In the genomic region with DNA sequence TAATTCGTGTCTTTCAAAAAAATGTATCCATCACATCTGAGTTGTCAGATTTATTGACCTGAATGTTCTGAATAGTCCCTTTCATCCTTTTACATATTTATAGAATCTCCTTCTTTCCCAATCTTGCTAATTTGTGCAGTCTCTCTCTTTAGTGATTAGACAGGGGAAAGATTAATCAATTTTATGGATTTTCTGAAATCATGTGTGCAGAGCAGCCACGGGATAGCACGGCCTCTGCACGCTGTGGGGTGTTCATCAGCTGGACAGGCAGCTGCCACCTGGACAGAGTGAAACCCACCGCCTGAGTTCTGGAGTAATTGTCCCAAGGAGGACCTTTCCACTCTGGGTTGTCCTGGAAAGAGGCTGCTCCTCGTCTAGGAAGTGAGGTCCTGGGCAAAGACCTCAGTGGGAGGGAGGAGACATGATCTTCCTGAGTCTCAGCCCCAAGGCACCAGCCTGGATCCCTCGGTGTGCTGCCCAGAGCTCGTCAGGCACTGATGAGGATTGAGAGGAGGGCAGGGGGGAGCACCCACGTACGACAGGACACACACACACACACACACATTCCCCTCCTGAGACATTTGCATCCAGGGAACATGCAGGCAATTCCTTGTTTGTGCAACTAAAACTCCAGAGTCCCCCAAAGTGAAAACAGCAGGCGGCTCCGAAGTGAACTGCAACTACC, we compare ENCODE assay signal across 1 cellular context.
TF ChIP-seq lines count a peak whose summit lies in the region.

No MANE protein-coding gene starts in this region.

TF ChIP-seq in HepG2, 621 proteins besides CTCF, POLR2A, EP300 and RAD21 (continued from another document):
- TF ChIP-seq, protein P1, sequence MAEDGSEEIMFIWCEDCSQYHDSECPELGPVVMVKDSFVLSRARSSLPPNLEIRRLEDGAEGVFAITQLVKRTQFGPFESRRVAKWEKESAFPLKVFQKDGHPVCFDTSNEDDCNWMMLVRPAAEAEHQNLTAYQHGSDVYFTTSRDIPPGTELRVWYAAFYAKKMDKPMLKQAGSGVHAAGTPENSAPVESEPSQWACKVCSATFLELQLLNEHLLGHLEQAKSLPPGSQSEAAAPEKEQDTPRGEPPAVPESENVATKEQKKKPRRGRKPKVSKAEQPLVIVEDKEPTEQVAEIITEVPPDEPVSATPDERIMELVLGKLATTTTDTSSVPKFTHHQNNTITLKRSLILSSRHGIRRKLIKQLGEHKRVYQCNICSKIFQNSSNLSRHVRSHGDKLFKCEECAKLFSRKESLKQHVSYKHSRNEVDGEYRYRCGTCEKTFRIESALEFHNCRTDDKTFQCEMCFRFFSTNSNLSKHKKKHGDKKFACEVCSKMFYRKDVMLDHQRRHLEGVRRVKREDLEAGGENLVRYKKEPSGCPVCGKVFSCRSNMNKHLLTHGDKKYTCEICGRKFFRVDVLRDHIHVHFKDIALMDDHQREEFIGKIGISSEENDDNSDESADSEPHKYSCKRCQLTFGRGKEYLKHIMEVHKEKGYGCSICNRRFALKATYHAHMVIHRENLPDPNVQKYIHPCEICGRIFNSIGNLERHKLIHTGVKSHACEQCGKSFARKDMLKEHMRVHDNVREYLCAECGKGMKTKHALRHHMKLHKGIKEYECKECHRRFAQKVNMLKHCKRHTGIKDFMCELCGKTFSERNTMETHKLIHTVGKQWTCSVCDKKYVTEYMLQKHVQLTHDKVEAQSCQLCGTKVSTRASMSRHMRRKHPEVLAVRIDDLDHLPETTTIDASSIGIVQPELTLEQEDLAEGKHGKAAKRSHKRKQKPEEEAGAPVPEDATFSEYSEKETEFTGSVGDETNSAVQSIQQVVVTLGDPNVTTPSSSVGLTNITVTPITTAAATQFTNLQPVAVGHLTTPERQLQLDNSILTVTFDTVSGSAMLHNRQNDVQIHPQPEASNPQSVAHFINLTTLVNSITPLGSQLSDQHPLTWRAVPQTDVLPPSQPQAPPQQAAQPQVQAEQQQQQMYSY (CRISPR knock-in tag; IDR thresholded peaks at IDR 0.05): no peak
- TF ChIP-seq KDM5A (IDR thresholded peaks at IDR 0.05; ENCODE audit: borderline replicate concordance, low read length) (no peak), GATA4 (IDR thresholded peaks at IDR 0.05; ENCODE audit: borderline replicate concordance, low read depth) (0 out of 2 replicates have a peak, but pooled peaks have one; percentile 1), MXI1 (IDR thresholded peaks at IDR 0.05; ENCODE audit: borderline replicate concordance, low read depth, low read length) (no peak), BCL6 (CRISPR knock-in tag; IDR thresholded peaks at IDR 0.05) (peak; percentile 48), RCOR2 (CRISPR knock-in tag; IDR thresholded peaks at IDR 0.05) (peak; percentile 25; the same call in 1 of the 2 replicates), ZBTB8A (CRISPR knock-in tag; IDR thresholded peaks at IDR 0.05; ENCODE audit: borderline replicate concordance, low read depth) (no peak), RBM39 (IDR thresholded peaks at IDR 0.05; ENCODE audit: low read depth, low read length, poor library complexity, severe bottlenecking) (no peak), ZFYVE20 (CRISPR knock-in tag; IDR thresholded peaks at IDR 0.05; ENCODE audit: borderline replicate concordance, low read depth) (no peak), HNF4A (CRISPR knock-in tag; IDR thresholded peaks at IDR 0.05) (peak; percentile 1), CREB1 (IDR thresholded peaks at IDR 0.05) (no peak), CREB1 (CRISPR knock-in tag; IDR thresholded peaks at IDR 0.05) (no peak), FOXC1 (CRISPR knock-in tag; IDR thresholded peaks at IDR 0.05; ENCODE audit: borderline replicate concordance) (peak; percentile 59; the same call in 1 of the 2 replicates), ZNF333 (CRISPR knock-in tag; IDR thresholded peaks at IDR 0.05; ENCODE audit: borderline replicate concordance) (peak; percentile 29; the same call in 1 of the 2 replicates), ZNF570 (CRISPR knock-in tag; IDR thresholded peaks at IDR 0.05; ENCODE audit: borderline replicate concordance) (no peak), NCOA2 (CRISPR knock-in tag; IDR thresholded peaks at IDR 0.05) (peak; percentile 78), FOXO1 (CRISPR knock-in tag; IDR thresholded peaks at IDR 0.05) (peak; percentile 59), SALL1 (CRISPR knock-in tag; IDR thresholded peaks at IDR 0.05) (peak; percentile 85), NCOA1 (CRISPR knock-in tag; IDR thresholded peaks at IDR 0.05) (peak; percentile 91), ARNTL (CRISPR knock-in tag; IDR thresholded peaks at IDR 0.05) (peak; percentile 14; the same call in 1 of the 2 replicates), NFIC (IDR thresholded peaks at IDR 0.05; ENCODE audit: low read length) (peak; percentile 80; the same call in 1 of the 2 replicates), POLR2AphosphoS2 (IDR thresholded peaks at IDR 0.05; ENCODE audit: low read depth, low read length) (no peak)
- TF ChIP-seq, protein P2, sequence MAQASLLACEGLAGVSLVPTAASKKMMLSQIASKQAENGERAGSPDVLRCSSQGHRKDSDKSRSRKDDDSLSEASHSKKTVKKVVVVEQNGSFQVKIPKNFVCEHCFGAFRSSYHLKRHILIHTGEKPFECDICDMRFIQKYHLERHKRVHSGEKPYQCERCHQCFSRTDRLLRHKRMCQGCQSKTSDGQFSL (CRISPR knock-in tag; IDR thresholded peaks at IDR 0.05): no peak
- TF ChIP-seq, protein P3, sequence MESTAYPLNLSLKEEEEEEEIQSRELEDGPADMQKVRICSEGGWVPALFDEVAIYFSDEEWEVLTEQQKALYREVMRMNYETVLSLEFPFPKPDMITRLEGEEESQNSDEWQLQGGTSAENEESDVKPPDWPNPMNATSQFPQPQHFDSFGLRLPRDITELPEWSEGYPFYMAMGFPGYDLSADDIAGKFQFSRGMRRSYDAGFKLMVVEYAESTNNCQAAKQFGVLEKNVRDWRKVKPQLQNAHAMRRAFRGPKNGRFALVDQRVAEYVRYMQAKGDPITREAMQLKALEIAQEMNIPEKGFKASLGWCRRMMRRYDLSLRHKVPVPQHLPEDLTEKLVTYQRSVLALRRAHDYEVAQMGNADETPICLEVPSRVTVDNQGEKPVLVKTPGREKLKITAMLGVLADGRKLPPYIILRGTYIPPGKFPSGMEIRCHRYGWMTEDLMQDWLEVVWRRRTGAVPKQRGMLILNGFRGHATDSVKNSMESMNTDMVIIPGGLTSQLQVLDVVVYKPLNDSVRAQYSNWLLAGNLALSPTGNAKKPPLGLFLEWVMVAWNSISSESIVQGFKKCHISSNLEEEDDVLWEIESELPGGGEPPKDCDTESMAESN (CRISPR knock-in tag; conservative IDR thresholded peaks at IDR 0.05): 0 out of 2 replicates have a peak, but pooled peaks have one; percentile 1
- TF ChIP-seq, protein P4, sequence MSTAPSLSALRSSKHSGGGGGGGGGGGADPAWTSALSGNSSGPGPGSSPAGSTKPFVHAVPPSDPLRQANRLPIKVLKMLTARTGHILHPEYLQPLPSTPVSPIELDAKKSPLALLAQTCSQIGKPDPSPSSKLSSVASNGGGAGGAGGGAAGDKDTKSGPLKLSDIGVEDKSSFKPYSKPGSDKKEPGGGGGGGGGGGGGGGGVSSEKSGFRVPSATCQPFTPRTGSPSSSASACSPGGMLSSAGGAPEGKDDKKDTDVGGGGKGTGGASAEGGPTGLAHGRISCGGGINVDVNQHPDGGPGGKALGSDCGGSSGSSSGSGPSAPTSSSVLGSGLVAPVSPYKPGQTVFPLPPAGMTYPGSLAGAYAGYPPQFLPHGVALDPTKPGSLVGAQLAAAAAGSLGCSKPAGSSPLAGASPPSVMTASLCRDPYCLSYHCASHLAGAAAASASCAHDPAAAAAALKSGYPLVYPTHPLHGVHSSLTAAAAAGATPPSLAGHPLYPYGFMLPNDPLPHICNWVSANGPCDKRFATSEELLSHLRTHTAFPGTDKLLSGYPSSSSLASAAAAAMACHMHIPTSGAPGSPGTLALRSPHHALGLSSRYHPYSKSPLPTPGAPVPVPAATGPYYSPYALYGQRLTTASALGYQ (CRISPR knock-in tag; IDR thresholded peaks at IDR 0.05): peak; percentile 63; the same call in 1 of the 2 replicates
- TF ChIP-seq, protein P5, sequence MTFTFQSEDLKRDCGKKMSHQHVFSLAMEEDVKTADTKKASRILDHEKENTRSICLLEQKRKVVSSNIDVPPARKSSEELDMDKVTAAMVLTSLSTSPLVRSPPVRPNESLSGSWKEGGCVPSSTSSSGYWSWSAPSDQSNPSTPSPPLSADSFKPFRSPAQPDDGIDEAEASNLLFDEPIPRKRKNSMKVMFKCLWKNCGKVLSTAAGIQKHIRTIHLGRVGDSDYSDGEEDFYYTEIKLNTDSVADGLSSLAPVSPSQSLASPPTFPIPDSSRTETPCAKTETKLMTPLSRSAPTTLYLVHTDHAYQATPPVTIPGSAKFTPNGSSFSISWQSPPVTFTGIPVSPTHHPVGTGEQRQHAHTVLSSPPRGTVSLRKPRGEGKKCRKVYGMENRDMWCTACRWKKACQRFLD (CRISPR knock-in tag; IDR thresholded peaks at IDR 0.05; ENCODE audit: borderline replicate concordance): no peak
- TF ChIP-seq, protein P6, sequence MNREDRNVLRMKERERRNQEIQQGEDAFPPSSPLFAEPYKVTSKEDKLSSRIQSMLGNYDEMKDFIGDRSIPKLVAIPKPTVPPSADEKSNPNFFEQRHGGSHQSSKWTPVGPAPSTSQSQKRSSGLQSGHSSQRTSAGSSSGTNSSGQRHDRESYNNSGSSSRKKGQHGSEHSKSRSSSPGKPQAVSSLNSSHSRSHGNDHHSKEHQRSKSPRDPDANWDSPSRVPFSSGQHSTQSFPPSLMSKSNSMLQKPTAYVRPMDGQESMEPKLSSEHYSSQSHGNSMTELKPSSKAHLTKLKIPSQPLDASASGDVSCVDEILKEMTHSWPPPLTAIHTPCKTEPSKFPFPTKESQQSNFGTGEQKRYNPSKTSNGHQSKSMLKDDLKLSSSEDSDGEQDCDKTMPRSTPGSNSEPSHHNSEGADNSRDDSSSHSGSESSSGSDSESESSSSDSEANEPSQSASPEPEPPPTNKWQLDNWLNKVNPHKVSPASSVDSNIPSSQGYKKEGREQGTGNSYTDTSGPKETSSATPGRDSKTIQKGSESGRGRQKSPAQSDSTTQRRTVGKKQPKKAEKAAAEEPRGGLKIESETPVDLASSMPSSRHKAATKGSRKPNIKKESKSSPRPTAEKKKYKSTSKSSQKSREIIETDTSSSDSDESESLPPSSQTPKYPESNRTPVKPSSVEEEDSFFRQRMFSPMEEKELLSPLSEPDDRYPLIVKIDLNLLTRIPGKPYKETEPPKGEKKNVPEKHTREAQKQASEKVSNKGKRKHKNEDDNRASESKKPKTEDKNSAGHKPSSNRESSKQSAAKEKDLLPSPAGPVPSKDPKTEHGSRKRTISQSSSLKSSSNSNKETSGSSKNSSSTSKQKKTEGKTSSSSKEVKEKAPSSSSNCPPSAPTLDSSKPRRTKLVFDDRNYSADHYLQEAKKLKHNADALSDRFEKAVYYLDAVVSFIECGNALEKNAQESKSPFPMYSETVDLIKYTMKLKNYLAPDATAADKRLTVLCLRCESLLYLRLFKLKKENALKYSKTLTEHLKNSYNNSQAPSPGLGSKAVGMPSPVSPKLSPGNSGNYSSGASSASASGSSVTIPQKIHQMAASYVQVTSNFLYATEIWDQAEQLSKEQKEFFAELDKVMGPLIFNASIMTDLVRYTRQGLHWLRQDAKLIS (CRISPR knock-in tag; IDR thresholded peaks at IDR 0.05): peak; percentile 88
